ENCODE assay signal across 10 cellular contexts in the genomic region with DNA sequence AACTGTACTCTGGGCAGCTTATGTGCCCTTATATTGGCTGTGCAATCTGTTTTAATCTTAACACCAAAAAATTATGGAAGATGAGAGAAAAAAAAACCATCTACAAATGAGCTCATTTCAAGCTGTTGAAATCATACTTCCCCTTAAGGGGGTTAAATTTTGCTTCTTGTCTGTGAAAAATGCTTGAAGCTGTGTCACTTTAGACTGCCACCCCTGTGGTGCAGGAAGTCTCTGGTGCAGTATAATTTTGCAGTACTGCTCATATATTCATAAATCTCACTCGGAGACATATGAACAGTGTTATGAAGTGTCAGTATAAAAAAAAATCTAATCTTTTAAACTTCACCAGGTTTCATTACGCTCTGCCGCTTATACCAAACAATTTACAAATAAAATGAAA. TPM values are rescaled to one million over a fixed set of nuclear protein-coding genes. Genes with fewer than 3 reads are reported as not detected.
"Had no signal": no experiment of that assay in that cellular context is flagged by ENCODE, and none has a peak within 500 bp of the region (broad histone marks: within the 10 kb centered on the region; RNA-seq: fewer than 3 reads in every experiment).

No MANE protein-coding gene starts in this region.

- H3K9ac ChIP-seq: GM23248 had no signal

- DNase-seq: GM23248, GOT3, H7, HFFc6, IMR-90 had no signal

- H3K36me3 ChIP-seq: HAP-1 had no signal

- H2AFZ ChIP-seq: GM23248 had no signal

- H3K4me3 ChIP-seq: GM23248, HAP-1, K562 had no signal

- H3K27ac ChIP-seq: GM23248, HL-60 had no signal

- H3K4me1 ChIP-seq: HAP-1 had no signal

- H3K9me3 ChIP-seq: HAP-1 had no signal

RNA-seq across cellular contexts. Expression of a gene that starts 30.4 kb away (rescaled TPM):
- total RNA-seq: GM23248, H4, HFFc6, HT1080, IMR-90, K562 had no signal
- polyA plus RNA-seq: GM23248, IMR-90, K562 had no signal
